Comparison of ENCODE assay signal across 1 cellular context in the genomic region with DNA sequence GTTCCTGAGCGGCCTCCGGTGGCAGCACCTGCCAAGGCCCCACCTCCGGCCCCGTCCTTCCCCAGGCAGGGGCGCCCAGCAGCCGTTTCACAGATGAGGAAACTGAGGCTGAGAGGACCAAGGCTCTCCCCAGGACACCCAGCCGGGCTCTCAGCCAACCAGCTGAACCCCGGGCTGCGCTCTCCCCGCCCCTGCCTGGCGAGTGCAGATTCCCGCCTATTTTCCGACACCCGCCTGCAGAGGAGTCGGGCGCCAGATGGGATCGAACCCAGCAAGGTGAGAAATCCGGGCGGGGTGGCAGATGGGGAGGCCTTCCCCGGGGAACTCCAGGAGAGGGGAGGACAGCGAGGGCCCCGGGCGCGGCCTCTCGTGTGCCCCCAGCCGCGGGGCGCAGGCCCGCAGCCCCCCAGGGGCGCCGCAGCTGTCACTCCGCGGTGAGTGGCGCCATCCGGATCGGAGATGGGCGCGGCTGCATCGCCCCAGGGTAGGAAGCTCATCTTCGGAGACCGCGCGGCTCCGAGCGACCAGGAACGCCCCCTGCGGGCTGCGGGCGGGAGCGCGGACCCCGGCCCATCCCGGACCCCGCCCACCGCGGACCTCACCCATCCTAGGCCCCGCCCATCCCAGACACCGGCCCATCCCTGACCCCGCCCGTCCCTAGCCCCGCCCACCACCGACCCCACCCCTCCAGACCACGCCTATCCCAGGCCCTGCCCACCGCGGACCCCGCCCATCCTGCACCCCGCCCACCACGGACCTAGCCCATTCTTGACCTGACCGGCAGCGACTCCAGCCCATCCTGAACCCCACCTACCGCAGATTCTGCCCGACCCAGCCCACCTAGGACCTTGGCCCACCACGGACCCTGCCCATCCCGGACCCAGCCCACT.
TF ChIP-seq lines count a peak whose summit lies in the region.

No MANE protein-coding gene starts in this region.

TF ChIP-seq in GM23338, 12 proteins besides CTCF, POLR2A, EP300 and RAD21 (continued from another document):
- TF ChIP-seq, protein P1, sequence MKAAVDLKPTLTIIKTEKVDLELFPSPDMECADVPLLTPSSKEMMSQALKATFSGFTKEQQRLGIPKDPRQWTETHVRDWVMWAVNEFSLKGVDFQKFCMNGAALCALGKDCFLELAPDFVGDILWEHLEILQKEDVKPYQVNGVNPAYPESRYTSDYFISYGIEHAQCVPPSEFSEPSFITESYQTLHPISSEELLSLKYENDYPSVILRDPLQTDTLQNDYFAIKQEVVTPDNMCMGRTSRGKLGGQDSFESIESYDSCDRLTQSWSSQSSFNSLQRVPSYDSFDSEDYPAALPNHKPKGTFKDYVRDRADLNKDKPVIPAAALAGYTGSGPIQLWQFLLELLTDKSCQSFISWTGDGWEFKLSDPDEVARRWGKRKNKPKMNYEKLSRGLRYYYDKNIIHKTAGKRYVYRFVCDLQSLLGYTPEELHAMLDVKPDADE (IDR thresholded peaks at IDR 0.05) = no peak
- TF ChIP-seq POLR2AphosphoS5 (IDR thresholded peaks at IDR 0.05; ENCODE audit: low read depth) (no peak), ZNF114 (CRISPR knock-in tag; IDR thresholded peaks at IDR 0.05) (no peak), EZH2 (IDR thresholded peaks at IDR 0.05; ENCODE audit: low read depth, unreplicated experiment) (no peak), NANOG (IDR thresholded peaks at IDR 0.05; ENCODE audit: borderline replicate concordance) (no peak), ZNF331 (CRISPR knock-in tag; IDR thresholded peaks at IDR 0.05; ENCODE audit: low read depth) (no peak), CREB1 (CRISPR knock-in tag; IDR thresholded peaks at IDR 0.05; ENCODE audit: low read depth) (no peak), JUNB (IDR thresholded peaks at IDR 0.05; ENCODE audit: unreplicated experiment) (no peak)
- TF ChIP-seq, protein P2, sequence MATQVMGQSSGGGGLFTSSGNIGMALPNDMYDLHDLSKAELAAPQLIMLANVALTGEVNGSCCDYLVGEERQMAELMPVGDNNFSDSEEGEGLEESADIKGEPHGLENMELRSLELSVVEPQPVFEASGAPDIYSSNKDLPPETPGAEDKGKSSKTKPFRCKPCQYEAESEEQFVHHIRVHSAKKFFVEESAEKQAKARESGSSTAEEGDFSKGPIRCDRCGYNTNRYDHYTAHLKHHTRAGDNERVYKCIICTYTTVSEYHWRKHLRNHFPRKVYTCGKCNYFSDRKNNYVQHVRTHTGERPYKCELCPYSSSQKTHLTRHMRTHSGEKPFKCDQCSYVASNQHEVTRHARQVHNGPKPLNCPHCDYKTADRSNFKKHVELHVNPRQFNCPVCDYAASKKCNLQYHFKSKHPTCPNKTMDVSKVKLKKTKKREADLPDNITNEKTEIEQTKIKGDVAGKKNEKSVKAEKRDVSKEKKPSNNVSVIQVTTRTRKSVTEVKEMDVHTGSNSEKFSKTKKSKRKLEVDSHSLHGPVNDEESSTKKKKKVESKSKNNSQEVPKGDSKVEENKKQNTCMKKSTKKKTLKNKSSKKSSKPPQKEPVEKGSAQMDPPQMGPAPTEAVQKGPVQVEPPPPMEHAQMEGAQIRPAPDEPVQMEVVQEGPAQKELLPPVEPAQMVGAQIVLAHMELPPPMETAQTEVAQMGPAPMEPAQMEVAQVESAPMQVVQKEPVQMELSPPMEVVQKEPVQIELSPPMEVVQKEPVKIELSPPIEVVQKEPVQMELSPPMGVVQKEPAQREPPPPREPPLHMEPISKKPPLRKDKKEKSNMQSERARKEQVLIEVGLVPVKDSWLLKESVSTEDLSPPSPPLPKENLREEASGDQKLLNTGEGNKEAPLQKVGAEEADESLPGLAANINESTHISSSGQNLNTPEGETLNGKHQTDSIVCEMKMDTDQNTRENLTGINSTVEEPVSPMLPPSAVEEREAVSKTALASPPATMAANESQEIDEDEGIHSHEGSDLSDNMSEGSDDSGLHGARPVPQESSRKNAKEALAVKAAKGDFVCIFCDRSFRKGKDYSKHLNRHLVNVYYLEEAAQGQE (IDR thresholded peaks at IDR 0.05; ENCODE audit: unreplicated experiment) = no peak
